ENCODE assay signal across 8 cellular contexts in the genomic region with DNA sequence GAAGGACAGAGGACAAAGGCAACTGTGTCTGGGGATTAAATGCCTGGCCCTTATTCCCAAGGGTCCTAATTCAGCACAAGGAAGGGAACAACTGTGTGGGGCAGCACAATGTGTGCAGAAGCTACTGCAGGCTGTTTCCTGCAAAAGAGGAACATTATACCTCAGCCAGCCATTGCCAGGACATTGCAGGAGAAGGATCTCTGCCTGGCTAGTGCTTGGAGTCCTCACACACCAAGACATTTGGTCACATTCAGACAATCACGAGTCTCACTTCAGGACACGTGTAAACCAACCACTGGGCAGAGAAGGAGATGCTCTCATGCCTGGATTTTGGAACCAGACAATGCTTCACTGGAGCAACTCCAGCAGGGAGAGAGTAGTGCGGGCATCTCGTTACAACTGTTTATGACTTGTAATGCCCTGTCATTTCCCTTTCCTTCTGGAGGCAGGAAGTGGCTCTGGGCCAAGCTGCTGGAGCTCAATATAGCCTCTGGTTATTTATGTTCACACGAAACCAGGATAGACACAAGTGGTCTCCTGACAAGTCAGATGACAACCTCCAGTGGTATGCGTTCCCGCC. TPM values are rescaled to one million over a fixed set of nuclear protein-coding genes. Genes with fewer than 3 reads are reported as not detected.
DNase-seq lines count a peak whose midpoint lies in the region; ATAC-seq and TF ChIP-seq lines count a peak whose summit lies in the region.

No MANE protein-coding gene starts in this region.

- H3K27me3 Mint-ChIP-seq in GM23338 (ENCODE audit: insufficient read depth, low read depth, poor library complexity), result no peaks in the 10 kb centered on the region

- 13% methylated on average over 7 of the region's 7 CpGs for WGBS in right cardiac atrium

- no peaks in the 10 kb centered on the region for H3F3A ChIP-seq in GM23338 (replicated peaks; ENCODE audit: low read depth)

- H3K36me3 Mint-ChIP-seq in GM23338 (ENCODE audit: low read depth), result no peaks in the 10 kb centered on the region

- no peaks in the 10 kb centered on the region for H3K27me3 ChIP-seq in HL-60 (ENCODE audit: insufficient read depth, poor library complexity, severe bottlenecking)
- no peaks in the 10 kb centered on the region for H3K27me3 ChIP-seq in right cardiac atrium (ENCODE audit: control insufficient read depth, insufficient read depth)
- H3K27me3 ChIP-seq in GM23338 (ENCODE audit: insufficient read depth), result no peaks in the 10 kb centered on the region

- no peak overlapping the region for H3K4me3 ChIP-seq in HL-60 (replicated peaks; ENCODE audit: insufficient read depth, low read length)
- no peak overlapping the region for H3K4me3 ChIP-seq in right cardiac atrium (ENCODE audit: low read length)
- no peak overlapping the region for H3K4me3 ChIP-seq in GM23338

- H3K27ac ChIP-seq in HL-60 (replicated peaks) (peak overlapping the region; percentile 62), right cardiac atrium (ENCODE audit: low read length) (peak overlapping the region; percentile 70), GM23338 (ENCODE audit: low read depth) (no peak overlapping the region)

- DNase-seq in COLO829 (ENCODE audit: low spot score) (peak; percentile 84), HL-60 (ENCODE audit: low read depth in 1 of 2, low spot score in 1 of 2) (peak; percentile 29 to 60), T1000 (lab: John Stamatoyannopoulos, UW) (peak; percentile 56), right cardiac atrium (peak; percentile 67 to 87 (median 82)), GM23338 (ENCODE audit: low spot score) (no peak), hippocampal formation (lab: John Stamatoyannopoulos, UW) (no peak)

- H3K27ac Mint-ChIP-seq in GM23338, result no peak overlapping the region

- H2AFZ ChIP-seq in GM23338, result no peak overlapping the region; the same call in 1 of the 2 replicates

- H3K4me1 ChIP-seq in right cardiac atrium (ENCODE audit: control insufficient read depth, insufficient read depth, low read length) (peaks cover 10% of the 10 kb centered on the region), GM23338 (ENCODE audit: insufficient read depth) (no peaks in the 10 kb centered on the region)

- H3K36me3 ChIP-seq in GM23338 (ENCODE audit: insufficient read depth), result no peaks in the 10 kb centered on the region

- peaks cover 14% of the 10 kb centered on the region for H3K9me2 ChIP-seq in GM23338 (ENCODE audit: insufficient read depth)

- ATAC-seq in right cardiac atrium, result peak; percentile 88 to 95
- ATAC-seq in GM21515 (IDR thresholded peaks at IDR 0.05; ENCODE audit: unreplicated experiment), result no peak
- no peak for ATAC-seq in activated CD4-positive, CD25-positive, alpha-beta regulatory T cell treated with anti-CD3 and anti-CD28 coated beads, Interleukin-2, amount 50 U/mL, for 24 hours
- no peak for ATAC-seq in GM23338

- intact Hi-C loops in right cardiac atrium (cut with DNase I), result no loop called here

- no peaks in the 10 kb centered on the region for H3K9me3 ChIP-seq in right cardiac atrium (ENCODE audit: control insufficient read depth, low read length)

- no peak for TF ChIP-seq CTCF in HL-60 (IDR thresholded peaks at IDR 0.05; ENCODE audit: insufficient read depth, low read length)
- no peak for TF ChIP-seq CTCF in GM23338 (conservative IDR thresholded peaks at IDR 0.05; ENCODE audit: low read depth in 2 of 2)

- 0 out of 3 replicates have a peak, but pooled peaks cover 3% of the 10 kb centered on the region for H3K4me1 Mint-ChIP-seq in GM23338

- H3K4me3 Mint-ChIP-seq in GM23338, result no peak overlapping the region

- H3K4me2 ChIP-seq in GM23338, result no peak overlapping the region

- no peaks in the 10 kb centered on the region for H3K9me3 Mint-ChIP-seq in GM23338

- H3K79me2 ChIP-seq in GM23338 (replicated peaks; ENCODE audit: insufficient read depth), result no peaks in the 10 kb centered on the region

- no peaks in the 10 kb centered on the region for H4K20me1 ChIP-seq in GM23338 (replicated peaks; ENCODE audit: insufficient read depth)

TF ChIP-seq in GM23338, 12 proteins besides CTCF, POLR2A, EP300 and RAD21 (continues in another document):
- TF ChIP-seq, protein P1, sequence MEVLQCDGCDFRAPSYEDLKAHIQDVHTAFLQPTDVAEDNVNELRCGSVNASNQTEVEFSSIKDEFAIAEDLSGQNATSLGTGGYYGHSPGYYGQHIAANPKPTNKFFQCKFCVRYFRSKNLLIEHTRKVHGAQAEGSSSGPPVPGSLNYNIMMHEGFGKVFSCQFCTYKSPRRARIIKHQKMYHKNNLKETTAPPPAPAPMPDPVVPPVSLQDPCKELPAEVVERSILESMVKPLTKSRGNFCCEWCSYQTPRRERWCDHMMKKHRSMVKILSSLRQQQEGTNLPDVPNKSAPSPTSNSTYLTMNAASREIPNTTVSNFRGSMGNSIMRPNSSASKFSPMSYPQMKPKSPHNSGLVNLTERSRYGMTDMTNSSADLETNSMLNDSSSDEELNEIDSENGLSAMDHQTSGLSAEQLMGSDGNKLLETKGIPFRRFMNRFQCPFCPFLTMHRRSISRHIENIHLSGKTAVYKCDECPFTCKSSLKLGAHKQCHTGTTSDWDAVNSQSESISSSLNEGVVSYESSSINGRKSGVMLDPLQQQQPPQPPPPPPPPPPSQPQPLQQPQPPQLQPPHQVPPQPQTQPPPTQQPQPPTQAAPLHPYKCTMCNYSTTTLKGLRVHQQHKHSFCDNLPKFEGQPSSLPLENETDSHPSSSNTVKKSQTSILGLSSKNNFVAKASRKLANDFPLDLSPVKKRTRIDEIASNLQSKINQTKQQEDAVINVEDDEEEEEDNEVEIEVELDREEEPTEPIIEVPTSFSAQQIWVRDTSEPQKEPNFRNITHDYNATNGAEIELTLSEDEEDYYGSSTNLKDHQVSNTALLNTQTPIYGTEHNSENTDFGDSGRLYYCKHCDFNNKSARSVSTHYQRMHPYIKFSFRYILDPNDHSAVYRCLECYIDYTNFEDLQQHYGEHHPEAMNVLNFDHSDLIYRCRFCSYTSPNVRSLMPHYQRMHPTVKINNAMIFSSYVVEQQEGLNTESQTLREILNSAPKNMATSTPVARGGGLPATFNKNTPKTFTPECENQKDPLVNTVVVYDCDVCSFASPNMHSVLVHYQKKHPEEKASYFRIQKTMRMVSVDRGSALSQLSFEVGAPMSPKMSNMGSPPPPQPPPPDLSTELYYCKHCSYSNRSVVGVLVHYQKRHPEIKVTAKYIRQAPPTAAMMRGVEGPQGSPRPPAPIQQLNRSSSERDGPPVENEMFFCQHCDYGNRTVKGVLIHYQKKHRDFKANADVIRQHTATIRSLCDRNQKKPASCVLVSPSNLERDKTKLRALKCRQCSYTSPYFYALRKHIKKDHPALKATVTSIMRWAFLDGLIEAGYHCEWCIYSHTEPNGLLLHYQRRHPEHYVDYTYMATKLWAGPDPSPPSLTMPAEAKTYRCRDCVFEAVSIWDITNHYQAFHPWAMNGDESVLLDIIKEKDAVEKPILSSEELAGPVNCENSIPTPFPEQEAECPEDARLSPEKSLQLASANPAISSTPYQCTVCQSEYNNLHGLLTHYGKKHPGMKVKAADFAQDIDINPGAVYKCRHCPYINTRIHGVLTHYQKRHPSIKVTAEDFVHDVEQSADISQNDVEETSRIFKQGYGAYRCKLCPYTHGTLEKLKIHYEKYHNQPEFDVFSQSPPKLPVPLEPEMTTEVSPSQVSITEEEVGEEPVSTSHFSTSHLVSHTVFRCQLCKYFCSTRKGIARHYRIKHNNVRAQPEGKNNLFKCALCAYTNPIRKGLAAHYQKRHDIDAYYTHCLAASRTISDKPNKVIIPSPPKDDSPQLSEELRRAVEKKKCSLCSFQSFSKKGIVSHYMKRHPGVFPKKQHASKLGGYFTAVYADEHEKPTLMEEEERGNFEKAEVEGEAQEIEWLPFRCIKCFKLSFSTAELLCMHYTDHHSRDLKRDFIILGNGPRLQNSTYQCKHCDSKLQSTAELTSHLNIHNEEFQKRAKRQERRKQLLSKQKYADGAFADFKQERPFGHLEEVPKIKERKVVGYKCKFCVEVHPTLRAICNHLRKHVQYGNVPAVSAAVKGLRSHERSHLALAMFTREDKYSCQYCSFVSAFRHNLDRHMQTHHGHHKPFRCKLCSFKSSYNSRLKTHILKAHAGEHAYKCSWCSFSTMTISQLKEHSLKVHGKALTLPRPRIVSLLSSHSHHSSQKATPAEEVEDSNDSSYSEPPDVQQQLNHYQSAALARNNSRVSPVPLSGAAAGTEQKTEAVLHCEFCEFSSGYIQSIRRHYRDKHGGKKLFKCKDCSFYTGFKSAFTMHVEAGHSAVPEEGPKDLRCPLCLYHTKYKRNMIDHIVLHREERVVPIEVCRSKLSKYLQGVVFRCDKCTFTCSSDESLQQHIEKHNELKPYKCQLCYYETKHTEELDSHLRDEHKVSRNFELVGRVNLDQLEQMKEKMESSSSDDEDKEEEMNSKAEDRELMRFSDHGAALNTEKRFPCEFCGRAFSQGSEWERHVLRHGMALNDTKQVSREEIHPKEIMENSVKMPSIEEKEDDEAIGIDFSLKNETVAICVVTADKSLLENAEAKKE (CRISPR knock-in tag; IDR thresholded peaks at IDR 0.05), result no peak
- TF ChIP-seq EZH2 (IDR thresholded peaks at IDR 0.05; ENCODE audit: low read depth, unreplicated experiment), result no peak
- TF ChIP-seq, protein P2, sequence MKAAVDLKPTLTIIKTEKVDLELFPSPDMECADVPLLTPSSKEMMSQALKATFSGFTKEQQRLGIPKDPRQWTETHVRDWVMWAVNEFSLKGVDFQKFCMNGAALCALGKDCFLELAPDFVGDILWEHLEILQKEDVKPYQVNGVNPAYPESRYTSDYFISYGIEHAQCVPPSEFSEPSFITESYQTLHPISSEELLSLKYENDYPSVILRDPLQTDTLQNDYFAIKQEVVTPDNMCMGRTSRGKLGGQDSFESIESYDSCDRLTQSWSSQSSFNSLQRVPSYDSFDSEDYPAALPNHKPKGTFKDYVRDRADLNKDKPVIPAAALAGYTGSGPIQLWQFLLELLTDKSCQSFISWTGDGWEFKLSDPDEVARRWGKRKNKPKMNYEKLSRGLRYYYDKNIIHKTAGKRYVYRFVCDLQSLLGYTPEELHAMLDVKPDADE (IDR thresholded peaks at IDR 0.05), result no peak
- TF ChIP-seq EZH2phosphoT487 (IDR thresholded peaks at IDR 0.05; ENCODE audit: unreplicated experiment), result no peak
- TF ChIP-seq JUNB (IDR thresholded peaks at IDR 0.05; ENCODE audit: unreplicated experiment), result no peak
- TF ChIP-seq STAT1 (IDR thresholded peaks at IDR 0.05; ENCODE audit: unreplicated experiment), result no peak
- no peak for TF ChIP-seq CREB1 (CRISPR knock-in tag; IDR thresholded peaks at IDR 0.05; ENCODE audit: low read depth)
- TF ChIP-seq ZNF331 (CRISPR knock-in tag; IDR thresholded peaks at IDR 0.05; ENCODE audit: low read depth), result no peak
- TF ChIP-seq NANOG (IDR thresholded peaks at IDR 0.05; ENCODE audit: borderline replicate concordance), result no peak
- TF ChIP-seq POLR2AphosphoS5 (IDR thresholded peaks at IDR 0.05; ENCODE audit: low read depth), result no peak

RNA-seq across cellular contexts. Expression of a gene that starts 23.9 kb away (rescaled TPM):
- 10 to 100 TPM; 13.6 to 17.2 (median 14.7) TPM for total RNA-seq in right cardiac atrium
- polyA plus RNA-seq in right cardiac atrium, result 3.0 TPM
- 2.4 and 2.6 TPM in 2 replicates for total RNA-seq in GM23338 (2014; rRNA removed; shearing (Covaris generic))
- 0.38 and 0.55 TPM in 2 replicates for polyA plus RNA-seq in GM23338 (2016; fragmentation: Nextera tagmentation; extraction: Ambion mirVana)

Comparison
In these comparisons a context has a peak if more than half of its experiments do, and no peak if none do; other contexts are left out.
1. DNase-seq: peak in COLO829 (single experiment), HL-60 (2 of 2), T1000 (single experiment) and right cardiac atrium (3 of 3); none in GM23338 (single experiment) and hippocampal formation (0 of 2).
2. ATAC-seq: peak in right cardiac atrium (2 of 2); none in GM21515 (single experiment), activated CD4-positive, CD25-positive, alpha-beta regulatory T cell treated with anti-CD3 and anti-CD28 coated beads, Interleukin-2, amount 50 U/mL, for 24 hours (0 of 2) and GM23338 (single experiment).